In the genomic region with DNA sequence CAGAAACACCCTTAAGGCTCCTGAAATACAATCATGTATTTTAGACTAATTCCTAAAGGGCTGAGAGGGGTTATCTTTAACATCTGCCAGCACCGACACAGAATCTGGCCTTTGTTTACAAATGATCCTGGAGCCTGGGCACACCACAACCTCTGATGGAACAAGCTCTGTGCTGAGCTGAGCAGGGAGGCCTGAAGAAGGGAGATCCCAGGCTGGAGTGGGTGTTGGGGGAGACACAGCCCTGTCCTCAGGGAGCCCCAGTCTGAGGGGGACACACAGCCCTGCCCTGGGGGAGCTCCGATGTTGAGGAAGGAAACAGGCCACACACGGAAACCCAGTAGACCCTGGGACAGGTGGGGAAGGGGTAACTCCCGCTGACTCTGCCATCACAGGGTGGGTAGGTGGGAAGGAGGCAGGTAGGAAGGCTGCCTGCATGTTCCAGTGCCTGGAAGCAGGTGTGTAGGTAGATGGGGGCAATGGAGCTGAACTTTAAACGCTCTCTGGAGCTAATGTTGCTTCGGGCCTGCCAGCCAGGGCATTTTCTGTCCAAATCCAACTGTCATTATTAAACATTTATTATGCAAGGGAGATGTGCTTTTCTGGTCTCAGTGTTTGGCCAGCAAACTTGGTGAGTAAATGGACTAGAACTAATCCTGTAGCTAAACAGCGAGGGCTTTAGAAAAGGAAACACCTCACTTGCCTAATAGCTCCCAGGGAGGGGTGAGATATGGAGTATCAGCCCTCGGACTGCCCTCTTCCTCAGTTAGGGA, we compare ENCODE assay signal across 14 cellular contexts.
DNase-seq lines count a peak whose midpoint lies in the region; ATAC-seq and TF ChIP-seq lines count a peak whose summit lies in the region.
"Had no signal": no experiment of that assay in that cellular context is flagged by ENCODE, and none has a peak within 500 bp of the region (broad histone marks: within the 10 kb centered on the region; RNA-seq: fewer than 3 reads in every experiment).

No MANE protein-coding gene starts in this region.

- no peaks in the 10 kb centered on the region for H3K4me1 ChIP-seq in prostate gland (replicated peaks)

- H3K27ac ChIP-seq in prostate gland, result peak overlapping the region; percentile 0 to 5
- H3K27ac ChIP-seq: KMS-11 had no signal

- no peaks in the 10 kb centered on the region for H3K9me3 ChIP-seq in prostate gland

- 62% methylated on average over 8 of the region's 8 CpGs for WGBS in prostate gland

- peak; percentile 91 for DNase-seq in DMS79 (lab: John Stamatoyannopoulos, UW)
- peak; percentile 47 for DNase-seq in NCI-H524 treated with DMSO at 0.1 percent for 48 hours (lab: John Stamatoyannopoulos, UW)
- peak; percentile 64 for DNase-seq in fibroblast of villous mesenchyme (ENCODE audit: low read depth)
- peak; percentile 9 for DNase-seq in prostate gland (ENCODE audit: low spot score)
- no peak for DNase-seq in NCI-H1105 treated with DMSO at 0.1 percent for 48 hours (lab: John Stamatoyannopoulos, UW)
- DNase-seq: EL; midbrain; NCI-H2081 treated with DMSO at 0.1 percent for 48 hours; stimulated activated CD4-positive, alpha-beta T cell treated with anti-CD3 and anti-CD28 coated beads, Interleukin-2, amount 100 ng/mL, for 48 hours; stimulated activated naive B cell treated with anti-CD40 and anti-IgM and Interleukin-4, amounts not matched to agents 10 μg/mL and 1 μg/mL and 100 μg/mL, for 72 hours had no signal

- H3K27me3 ChIP-seq in prostate gland (replicated peaks; ENCODE audit: insufficient read depth), result no peaks in the 10 kb centered on the region

- no peak for ATAC-seq in GM21447 (IDR thresholded peaks at IDR 0.05; ENCODE audit: unreplicated experiment)
- no peak for ATAC-seq in HG03135 (IDR thresholded peaks at IDR 0.05; ENCODE audit: unreplicated experiment)
- no peak for ATAC-seq in HG03097 (IDR thresholded peaks at IDR 0.05; ENCODE audit: low FRiP score, unreplicated experiment)
- ATAC-seq: stimulated activated naive B cell treated with anti-CD40 and anti-IgM and Interleukin-4, amounts not matched to agents 10 μg/mL and 1 μg/mL and 100 μg/mL, for 72 hours had no signal

- intact Hi-C loops in prostate gland (cut with DNase I), result loop anchor here (5.0 kb wide), 1 partner anchor 128 kb away; a partner anchor contains a TSS

- no peak for TF ChIP-seq POLR2A in prostate gland (IDR thresholded peaks at IDR 0.05)

- H3K36me3 ChIP-seq in prostate gland, result no peaks in the 10 kb centered on the region

- TF ChIP-seq CTCF in fibroblast of villous mesenchyme (IDR thresholded peaks at IDR 0.05; ENCODE audit: insufficient read depth, low read depth, low read length) (no peak), prostate gland (IDR thresholded peaks at IDR 0.05) (no peak)

- H3K4me3 ChIP-seq in fibroblast of villous mesenchyme (ENCODE audit: low read depth, low read length) (no peak overlapping the region), prostate gland (no peak overlapping the region)
